Comparison of ENCODE assay signal across 11 cellular contexts in genomic region chr10:16341637-16342036, GRCh38.
"Had no signal": no experiment of that assay in that cellular context is flagged by ENCODE, and none has a peak within 500 bp of the region (broad histone marks: within the 10 kb centered on the region; RNA-seq: fewer than 3 reads in every experiment).

No MANE protein-coding gene starts in this region.

- ATAC-seq: effector memory CD8-positive, alpha-beta T cell; left lobe of liver; mucosa of descending colon; naive thymus-derived CD8-positive, alpha-beta T cell; psoas muscle had no signal

- H3K9me3 ChIP-seq: mucosa of descending colon, neutrophil, psoas muscle, sigmoid colon had no signal

- H3K4me3 ChIP-seq: mucosa of descending colon, psoas muscle, sigmoid colon, skin epidermis had no signal

- H3K4me1 ChIP-seq: psoas muscle, sigmoid colon had no signal

- H3K36me3 ChIP-seq: neutrophil, sigmoid colon had no signal

- H3K27me3 ChIP-seq: neutrophil, sigmoid colon had no signal

- DNase-seq: effector memory CD8-positive, alpha-beta T cell; kidney glomerular epithelial cell; mucosa of descending colon; naive thymus-derived CD8-positive, alpha-beta T cell; psoas muscle; sigmoid colon; stimulated activated CD4-positive, alpha-beta T cell treated with anti-CD3 and anti-CD28 coated beads, Interleukin-2, amount 100 ng/mL, for 48 hours; stimulated activated naive CD4-positive, alpha-beta T cell treated with Interleukin-2 at 50 U/mL for 16 hours had no signal
